ENCODE assay signal across 1 cellular context in genomic region chr14:97944380-97944779, GRCh38.
TF ChIP-seq lines count a peak whose summit lies in the region.

No MANE protein-coding gene starts in this region.

TF ChIP-seq in WTC11, 78 proteins besides CTCF, POLR2A, EP300 and RAD21 (continued from another document):
- no peak for TF ChIP-seq FOXP4 (CRISPR knock-in tag; IDR thresholded peaks at IDR 0.05)
- TF ChIP-seq, protein P1, sequence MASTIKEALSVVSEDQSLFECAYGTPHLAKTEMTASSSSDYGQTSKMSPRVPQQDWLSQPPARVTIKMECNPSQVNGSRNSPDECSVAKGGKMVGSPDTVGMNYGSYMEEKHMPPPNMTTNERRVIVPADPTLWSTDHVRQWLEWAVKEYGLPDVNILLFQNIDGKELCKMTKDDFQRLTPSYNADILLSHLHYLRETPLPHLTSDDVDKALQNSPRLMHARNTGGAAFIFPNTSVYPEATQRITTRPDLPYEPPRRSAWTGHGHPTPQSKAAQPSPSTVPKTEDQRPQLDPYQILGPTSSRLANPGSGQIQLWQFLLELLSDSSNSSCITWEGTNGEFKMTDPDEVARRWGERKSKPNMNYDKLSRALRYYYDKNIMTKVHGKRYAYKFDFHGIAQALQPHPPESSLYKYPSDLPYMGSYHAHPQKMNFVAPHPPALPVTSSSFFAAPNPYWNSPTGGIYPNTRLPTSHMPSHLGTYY (CRISPR knock-in tag; IDR thresholded peaks at IDR 0.05), result no peak
- no peak for TF ChIP-seq ZNF317 (CRISPR knock-in tag; IDR thresholded peaks at IDR 0.05; ENCODE audit: borderline replicate concordance, low read depth)
- TF ChIP-seq ELF4 (CRISPR knock-in tag; IDR thresholded peaks at IDR 0.05; ENCODE audit: low read depth), result no peak
- TF ChIP-seq NFATC4 (CRISPR knock-in tag; IDR thresholded peaks at IDR 0.05), result no peak
- TF ChIP-seq, protein P2, sequence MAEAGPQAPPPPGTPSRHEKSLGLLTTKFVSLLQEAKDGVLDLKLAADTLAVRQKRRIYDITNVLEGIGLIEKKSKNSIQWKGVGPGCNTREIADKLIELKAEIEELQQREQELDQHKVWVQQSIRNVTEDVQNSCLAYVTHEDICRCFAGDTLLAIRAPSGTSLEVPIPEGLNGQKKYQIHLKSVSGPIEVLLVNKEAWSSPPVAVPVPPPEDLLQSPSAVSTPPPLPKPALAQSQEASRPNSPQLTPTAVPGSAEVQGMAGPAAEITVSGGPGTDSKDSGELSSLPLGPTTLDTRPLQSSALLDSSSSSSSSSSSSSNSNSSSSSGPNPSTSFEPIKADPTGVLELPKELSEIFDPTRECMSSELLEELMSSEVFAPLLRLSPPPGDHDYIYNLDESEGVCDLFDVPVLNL (CRISPR knock-in tag; IDR thresholded peaks at IDR 0.05; ENCODE audit: borderline replicate concordance, low read depth), result no peak
- TF ChIP-seq ZNF138 (CRISPR knock-in tag; conservative IDR thresholded peaks at IDR 0.05), result no peak
- TF ChIP-seq ZNF425 (CRISPR knock-in tag; conservative IDR thresholded peaks at IDR 0.05), result no peak
- TF ChIP-seq, protein P3, sequence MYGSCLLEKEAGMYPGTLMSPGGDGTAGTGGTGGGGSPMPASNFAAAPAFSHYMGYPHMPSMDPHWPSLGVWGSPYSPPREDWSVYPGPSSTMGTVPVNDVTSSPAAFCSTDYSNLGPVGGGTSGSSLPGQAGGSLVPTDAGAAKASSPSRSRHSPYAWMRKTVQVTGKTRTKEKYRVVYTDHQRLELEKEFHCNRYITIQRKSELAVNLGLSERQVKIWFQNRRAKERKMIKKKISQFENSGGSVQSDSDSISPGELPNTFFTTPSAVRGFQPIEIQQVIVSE (CRISPR knock-in tag; IDR thresholded peaks at IDR 0.05; ENCODE audit: borderline replicate concordance), result no peak
- no peak for TF ChIP-seq KAT7 (CRISPR knock-in tag; IDR thresholded peaks at IDR 0.05; ENCODE audit: borderline replicate concordance)
- no peak for TF ChIP-seq TP53 (CRISPR knock-in tag; IDR thresholded peaks at IDR 0.05)
- no peak for TF ChIP-seq ARID4B (CRISPR knock-in tag; IDR thresholded peaks at IDR 0.05; ENCODE audit: borderline replicate concordance)
- no peak for TF ChIP-seq GRHL2 (CRISPR knock-in tag; IDR thresholded peaks at IDR 0.05; ENCODE audit: insufficient replicate concordance, severe bottlenecking)
- no peak for TF ChIP-seq CREM (CRISPR knock-in tag; IDR thresholded peaks at IDR 0.05)
- no peak for TF ChIP-seq ETV6 (CRISPR knock-in tag; IDR thresholded peaks at IDR 0.05)
- TF ChIP-seq HMGXB4 (CRISPR knock-in tag; IDR thresholded peaks at IDR 0.05), result no peak
